In the genomic region with DNA sequence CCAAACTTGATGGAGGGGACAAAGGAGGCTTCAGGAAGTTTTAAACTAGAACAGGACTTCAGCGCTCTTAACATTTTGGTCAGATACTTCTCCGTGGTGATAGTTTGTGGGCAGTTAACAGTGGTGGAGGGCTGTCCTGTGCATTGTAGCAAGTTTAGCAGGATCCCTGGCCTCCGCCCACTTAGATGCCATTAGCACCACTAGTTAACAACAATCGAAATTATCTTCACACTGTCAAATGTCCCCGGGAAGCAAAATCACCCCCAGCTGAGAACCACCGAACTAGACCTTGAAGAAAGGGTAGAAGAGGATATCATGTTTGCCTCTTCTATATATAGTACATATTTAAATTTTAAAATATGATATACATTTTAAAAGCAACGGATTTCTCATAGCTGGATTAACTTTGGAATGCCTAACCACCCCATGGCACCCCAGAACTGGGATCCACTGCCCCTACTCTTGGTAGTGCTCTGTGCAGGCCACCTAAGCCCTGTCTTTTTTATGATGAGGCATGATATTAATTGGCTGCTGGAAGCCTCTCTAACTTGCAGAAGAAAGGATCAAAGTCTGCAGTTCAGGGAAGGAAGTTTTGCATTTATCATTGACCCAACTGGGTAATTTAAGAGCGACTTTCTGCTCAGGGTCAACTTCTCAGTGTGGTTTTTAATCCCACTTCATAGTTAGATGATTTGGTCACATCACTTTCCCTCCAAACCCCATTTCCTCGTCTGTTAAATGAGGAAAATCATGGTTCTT, we compare ENCODE assay signal across 19 cellular contexts. TPM values are rescaled to one million over a fixed set of nuclear protein-coding genes. Genes with fewer than 3 reads are reported as not detected.
DNase-seq lines count a peak whose midpoint lies in the region; ATAC-seq and TF ChIP-seq lines count a peak whose summit lies in the region.
"Had no signal": no experiment of that assay in that cellular context is flagged by ENCODE, and none has a peak within 500 bp of the region (broad histone marks: within the 10 kb centered on the region; RNA-seq: fewer than 3 reads in every experiment).

No MANE protein-coding gene starts in this region.

- H3K4me3 ChIP-seq in KMS-11 (IDR thresholded peaks at IDR 0.05; ENCODE audit: insufficient read depth, low read depth, low read length) (no peak overlapping the region), neural progenitor cell (no peak overlapping the region), aorta (ENCODE audit: low read length in 2 of 2) (no peak overlapping the region), BE2C (ENCODE audit: low read depth, low read length) (no peak overlapping the region), heart right ventricle (no peak overlapping the region)
- H3K4me3 ChIP-seq: right atrium auricular region had no signal

- H4K20me1 ChIP-seq in KMS-11 (ENCODE audit: insufficient read depth) (peaks cover 57% of the 10 kb centered on the region), neural progenitor cell (ENCODE audit: low read depth) (peaks cover 100% of the 10 kb centered on the region)

- no peak for TF ChIP-seq CTCF in C4-2B (conservative IDR thresholded peaks at IDR 0.05)
- no peak for TF ChIP-seq CTCF in KMS-11 (conservative IDR thresholded peaks at IDR 0.05; ENCODE audit: low read depth, low read length)
- TF ChIP-seq CTCF in neural progenitor cell (IDR thresholded peaks at IDR 0.05), result no peak
- no peak for TF ChIP-seq CTCF in BE2C (IDR thresholded peaks at IDR 0.05; ENCODE audit: low read depth, low read length)
- TF ChIP-seq CTCF in heart right ventricle (IDR thresholded peaks at IDR 0.05), result no peak

- H3K27ac ChIP-seq in C4-2B (peak overlapping the region; percentile 57; the same call in 1 of the 2 replicates), KMS-11 (peak overlapping the region; percentile 56; the same call in 1 of the 2 replicates), neural progenitor cell (no peak overlapping the region), aorta (ENCODE audit: low read depth in 1 of 2, low read length in 2 of 2) (no peak overlapping the region), heart right ventricle (no peak overlapping the region)
- H3K27ac ChIP-seq: right atrium auricular region, RWPE1 had no signal

- peak overlapping the region; percentile 43 for H3K4me3 Mint-ChIP-seq in central memory CD8-positive, alpha-beta T cell
- no peak overlapping the region for H3K4me3 Mint-ChIP-seq in neural progenitor cell
- H3K4me3 Mint-ChIP-seq: activated naive CD8-positive, alpha-beta T cell treated with anti-CD3 and anti-CD28 coated beads for 36 hours had no signal

- H3F3A ChIP-seq in neural progenitor cell (ENCODE audit: low read depth), result peaks cover 11% of the 10 kb centered on the region

- H3K27me3 Mint-ChIP-seq in central memory CD8-positive, alpha-beta T cell, result no peaks in the 10 kb centered on the region
- no peaks in the 10 kb centered on the region for H3K27me3 Mint-ChIP-seq in neural progenitor cell (ENCODE audit: insufficient read depth, low read depth)
- H3K27me3 Mint-ChIP-seq: activated naive CD8-positive, alpha-beta T cell treated with anti-CD3 and anti-CD28 coated beads for 36 hours had no signal

- H3K36me3 ChIP-seq in KMS-11 (ENCODE audit: insufficient read depth) (no peaks in the 10 kb centered on the region; the same call in 1 of the 2 replicates), neural progenitor cell (no peaks in the 10 kb centered on the region), aorta (ENCODE audit: control insufficient read depth in 1 of 2, insufficient read depth in 2 of 2, low read length in 1 of 2) (no peaks in the 10 kb centered on the region), BE2C (peaks cover 19% of the 10 kb centered on the region), heart right ventricle (peaks cover 0 to 8% (median 0%) of the 10 kb centered on the region in 9 donors)
- H3K36me3 ChIP-seq: right atrium auricular region had no signal

- H3K9me3 Mint-ChIP-seq in central memory CD8-positive, alpha-beta T cell, result no peaks in the 10 kb centered on the region
- peaks cover 5% of the 10 kb centered on the region for H3K9me3 Mint-ChIP-seq in neural progenitor cell
- H3K9me3 Mint-ChIP-seq: activated naive CD8-positive, alpha-beta T cell treated with anti-CD3 and anti-CD28 coated beads for 36 hours had no signal

- H3K4me1 Mint-ChIP-seq in central memory CD8-positive, alpha-beta T cell, result peaks cover 81% of the 10 kb centered on the region
- peaks cover 29% of the 10 kb centered on the region for H3K4me1 Mint-ChIP-seq in neural progenitor cell

- intact Hi-C loops in aorta (cut with DNase I) (no loop called here), heart right ventricle (cut with DNase I) (no loop called here)

- H3K36me3 Mint-ChIP-seq in central memory CD8-positive, alpha-beta T cell (ENCODE audit: insufficient read depth), result peaks cover 7% of the 10 kb centered on the region
- peaks cover 35% of the 10 kb centered on the region for H3K36me3 Mint-ChIP-seq in neural progenitor cell

- H3K9ac ChIP-seq in KMS-11, result no peak overlapping the region
- H3K9ac ChIP-seq in neural progenitor cell, result no peak overlapping the region

- H2AFZ ChIP-seq in KMS-11 (ENCODE audit: low read depth) (no peak overlapping the region), neural progenitor cell (replicated peaks) (no peak overlapping the region)

- H3K27ac Mint-ChIP-seq in central memory CD8-positive, alpha-beta T cell (ENCODE audit: low read depth), result peak overlapping the region; percentile 51
- no peak overlapping the region for H3K27ac Mint-ChIP-seq in neural progenitor cell
- H3K27ac Mint-ChIP-seq: activated naive CD8-positive, alpha-beta T cell treated with anti-CD3 and anti-CD28 coated beads for 36 hours had no signal

- peaks cover 95% of the 10 kb centered on the region for H3K79me2 ChIP-seq in KMS-11 (ENCODE audit: insufficient read depth, low read depth)
- peaks cover 100% of the 10 kb centered on the region for H3K79me2 ChIP-seq in neural progenitor cell (ENCODE audit: low read depth)

- H3K9me3 ChIP-seq in neural progenitor cell (ENCODE audit: low read depth) (no peaks in the 10 kb centered on the region), aorta (ENCODE audit: control insufficient read depth, low read length) (no peaks in the 10 kb centered on the region), BE2C (no peaks in the 10 kb centered on the region), heart right ventricle (no peaks in the 10 kb centered on the region)
- H3K9me3 ChIP-seq: right atrium auricular region had no signal

- DNase-seq in central memory CD8-positive, alpha-beta T cell (ENCODE audit: low spot score in 2 of 2), result no peak
- DNase-seq in neural progenitor cell (ENCODE audit: low spot score), result no peak
- no peak for DNase-seq in aorta
- DNase-seq in activated CD4-positive, alpha-beta T cell treated with anti-CD3 and anti-CD28 coated beads, Interleukin-2, amount 50 U/mL, for 1 hour, result no peak
- no peak for DNase-seq in BE2C
- DNase-seq in heart right ventricle, result no peak
- DNase-seq: ACHN; activated naive CD8-positive, alpha-beta T cell treated with anti-CD3 and anti-CD28 coated beads for 36 hours; DMS79 treated with DMSO at 0.1 percent for 48 hours; glutamatergic neuron; NCI-H1092 treated with DMSO at 0.1 percent for 48 hours; NCI-H2081; NCI-H446 treated with DMSO at 0.1 percent for 48 hours; NK-92 treated with Interleukin-12 subunit alpha and Interleukin-12 subunit beta, amount 100 ng/mL, for 24 hours had no signal

- 95 to 98% methylated on average over 9 of the region's 9 CpGs for WGBS in aorta, 2 donors
- 76 to 85% methylated on average over 9 of the region's 9 CpGs for WGBS in heart right ventricle, 2 donors

- H3K4me1 ChIP-seq in KMS-11 (ENCODE audit: low read depth, poor library complexity, severe bottlenecking) (peaks cover 78% of the 10 kb centered on the region), neural progenitor cell (peaks cover 32% of the 10 kb centered on the region), aorta (ENCODE audit: control insufficient read depth in 1 of 2, insufficient read depth in 2 of 2, low read length in 2 of 2) (peaks cover 0 to 10% of the 10 kb centered on the region in 2 donors), BE2C (no peaks in the 10 kb centered on the region), heart right ventricle (peaks cover 0 to 72% (median 0%) of the 10 kb centered on the region in 9 donors)

- no peaks in the 10 kb centered on the region for H3K27me3 ChIP-seq in KMS-11 (ENCODE audit: insufficient read depth, low read depth)
- H3K27me3 ChIP-seq in neural progenitor cell, result no peaks in the 10 kb centered on the region
- no peaks in the 10 kb centered on the region for H3K27me3 ChIP-seq in aorta (ENCODE audit: control insufficient read depth in 1 of 2, insufficient read depth in 2 of 2, low read length in 1 of 2)
- H3K27me3 ChIP-seq in BE2C, result no peaks in the 10 kb centered on the region
- H3K27me3 ChIP-seq in heart right ventricle, result no peaks in the 10 kb centered on the region
- H3K27me3 ChIP-seq: right atrium auricular region had no signal

- no peak for ATAC-seq in central memory CD8-positive, alpha-beta T cell (replicated peaks; ENCODE audit: extremely low read depth, poor library complexity, severe bottlenecking)
- ATAC-seq in aorta (ENCODE audit: low FRiP score), result no peak
- no peak for ATAC-seq in heart right ventricle
- ATAC-seq: SK-N-SH treated with all-trans-retinoic acid at 6 μM for 48 hours had no signal

- peak overlapping the region; percentile 52 for H3K4me2 ChIP-seq in KMS-11
- peak overlapping the region; percentile 28 for H3K4me2 ChIP-seq in neural progenitor cell

RNA-seq across cellular contexts. Expression of gene E2F3, which starts 13.8 kb away (rescaled TPM):
- 30.2 and 35.7 TPM in 2 replicates for total RNA-seq in neural progenitor cell (ENCODE audit: low replicate concordance)
- 10 to 100 TPM; 12.7 to 15.5 TPM for total RNA-seq in aorta
- 1 to 10 TPM; 3.3 to 7.6 TPM for polyA plus RNA-seq in aorta
- 10.8 TPM for polyA plus RNA-seq in BE2C (2012; ENCODE audit: insufficient read depth, insufficient read length, low read depth)
- total RNA-seq in heart right ventricle, result 10 to 100 TPM in 2 of 10 donors, 1 to 10 TPM in 8; 6.1 to 11.9 (median 8.1) TPM
- polyA plus RNA-seq in heart right ventricle, result 1 to 10 TPM; 2.5 to 4.3 TPM

Comparison
In these comparisons a context has a peak if more than half of its experiments do, and no peak if none do; other contexts are left out.
1. H3K27ac ChIP-seq: peak in C4-2B (single experiment) and KMS-11 (single experiment); none in neural progenitor cell (single experiment), aorta (0 of 2) and heart right ventricle (0 of 10).